8 cellular contexts compared by ENCODE assay signal in the genomic region with DNA sequence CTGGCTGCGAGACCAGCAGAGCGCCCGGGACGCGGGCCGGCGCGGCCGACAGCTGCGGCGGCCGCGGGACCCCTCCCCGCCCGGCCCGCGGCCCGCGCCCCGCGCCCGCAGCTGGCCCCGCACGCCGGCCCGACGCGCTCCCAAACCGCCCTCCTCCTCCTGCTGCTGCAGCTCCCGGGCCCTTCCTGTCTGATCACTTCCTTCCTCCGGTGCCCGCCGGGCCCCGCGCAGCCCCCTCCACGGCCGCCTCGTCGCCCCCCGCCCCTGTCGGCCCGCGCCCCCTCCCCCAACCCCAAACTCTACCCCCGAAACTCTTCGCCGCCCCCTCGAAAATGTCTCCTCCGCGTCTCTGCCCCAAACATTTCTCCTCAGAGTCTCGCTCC. TPM values are rescaled to one million over a fixed set of nuclear protein-coding genes. Genes with fewer than 3 reads are reported as not detected.
DNase-seq lines count a peak whose midpoint lies in the region; ATAC-seq lines count a peak whose summit lies in the region.

No MANE protein-coding gene starts in this region.

- peak overlapping the region; percentile 19 for H3K27ac ChIP-seq in adipose tissue (ENCODE audit: low read depth, low read length)

- H3K4me3 ChIP-seq in NT2/D1 (ENCODE audit: insufficient read length, low read depth), result peak overlapping the region; percentile 80
- peak overlapping the region; percentile 71 for H3K4me3 ChIP-seq in iPS-11a (ENCODE audit: low read depth, low read length)

- ATAC-seq in GM21360 (IDR thresholded peaks at IDR 0.05; ENCODE audit: unreplicated experiment), result no peak

- H3K9me3 ChIP-seq in NT2/D1 (ENCODE audit: insufficient read depth, low read length), result no peaks in the 10 kb centered on the region

- no peaks in the 10 kb centered on the region for H3K36me3 ChIP-seq in NT2/D1 (ENCODE audit: insufficient read depth, insufficient read length, low read length)

- no peaks in the 10 kb centered on the region for H3K27me3 ChIP-seq in NT2/D1 (ENCODE audit: insufficient read depth, insufficient read length)

- DNase-seq in NCI-H2171 treated with DMSO at 0.1 percent for 48 hours (lab: John Stamatoyannopoulos, UW) (peak; percentile 25), NCI-H2171 (lab: John Stamatoyannopoulos, UW) (no peak), NT2/D1 (ENCODE audit: low read depth, low spot score) (no peak), globus pallidus (ENCODE audit: low spot score) (no peak)
- DNase-seq in stimulated activated CD4-positive, alpha-beta T cell treated with anti-CD3 and anti-CD28 coated beads, Interleukin-12 subunit alpha, Interleukin-12 subunit beta, amount 100 ng/mL, for 4 hours, result peak; percentile 20

- peak overlapping the region; percentile 86 for H3K9ac ChIP-seq in NT2/D1 (ENCODE audit: insufficient read length, low read depth)

- WGBS in adipose tissue, 3 donors, result 0 to 1% (median 1%) methylated on average over 31 to 48 of the region's 50 CpGs

- peaks cover 3% of the 10 kb centered on the region for H3K4me1 ChIP-seq in NT2/D1 (ENCODE audit: insufficient read depth, insufficient read length)

RNA-seq across cellular contexts. Expression of gene LUZP1, which starts 0.6 kb away (rescaled TPM):
- polyA plus RNA-seq in adipose tissue, result 10 to 100 TPM in 1 of 3 donors, 1 to 10 TPM in 2; 3.0 to 15.5 (median 7.0) TPM

RNA-seq across cellular contexts. Expression of gene HTR1D, which starts 49.2 kb away (rescaled TPM):
- polyA plus RNA-seq in adipose tissue, result under 1 TPM in 1 of 3 donors, not detected in 2; 0.02 TPM

Comparison
In these comparisons a context has a peak if more than half of its experiments do, and no peak if none do; other contexts are left out.
1. DNase-seq: peak in NCI-H2171 treated with DMSO at 0.1 percent for 48 hours (single experiment) and stimulated activated CD4-positive, alpha-beta T cell treated with anti-CD3 and anti-CD28 coated beads, Interleukin-12 subunit alpha, Interleukin-12 subunit beta, amount 100 ng/mL, for 4 hours (single experiment); none in NCI-H2171 (single experiment), NT2/D1 (single experiment) and globus pallidus (single experiment).